13 cellular contexts compared by ENCODE assay signal in the genomic region with DNA sequence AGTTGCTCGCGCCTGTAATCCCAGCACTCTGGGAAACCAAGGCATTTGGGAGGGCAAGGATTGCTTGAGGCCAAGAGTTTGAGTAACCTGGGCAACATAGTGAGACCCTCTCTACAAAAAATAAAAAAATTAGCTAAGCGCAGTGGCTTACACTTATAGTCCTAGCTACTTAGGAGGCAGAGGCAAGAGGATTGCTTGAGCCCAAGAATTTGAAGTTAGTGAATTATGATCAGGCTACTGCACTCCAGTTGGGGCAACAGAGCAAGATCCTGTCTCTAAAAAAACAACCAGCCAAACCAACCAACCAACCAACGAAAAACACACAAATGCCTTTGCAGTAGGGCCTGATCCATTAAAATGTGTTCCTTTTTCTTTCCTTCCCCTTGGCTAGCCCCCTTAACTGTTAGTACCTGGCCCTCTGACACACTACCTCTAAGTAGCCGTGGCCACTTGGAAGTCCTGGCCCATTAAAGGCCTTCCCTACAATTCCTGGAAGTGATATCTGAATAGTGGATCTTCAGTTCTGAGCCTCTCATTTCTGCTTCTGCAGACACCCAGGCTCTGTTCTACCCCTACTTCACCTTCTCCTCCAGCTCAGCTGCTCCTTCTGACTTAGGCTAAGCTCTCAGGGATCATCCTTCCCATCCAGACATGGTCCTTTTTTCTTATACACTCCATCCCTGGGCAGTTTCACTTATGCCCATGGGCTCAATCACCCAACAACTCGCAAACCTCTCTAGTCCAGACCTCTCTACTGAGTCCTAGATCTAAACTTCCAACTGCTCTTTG. TPM values are rescaled to one million over a fixed set of nuclear protein-coding genes. Genes with fewer than 3 reads are reported as not detected.
"Had no signal": no experiment of that assay in that cellular context is flagged by ENCODE, and none has a peak within 500 bp of the region (broad histone marks: within the 10 kb centered on the region; RNA-seq: fewer than 3 reads in every experiment).

No MANE protein-coding gene starts in this region.

- H3K4me3 ChIP-seq: heart left ventricle, lung, psoas muscle, sigmoid colon, upper lobe of right lung had no signal

- H3K27me3 ChIP-seq: heart left ventricle, sigmoid colon, upper lobe of right lung had no signal

- ATAC-seq: activated T-cell treated with anti-CD3 and anti-CD28 coated beads, Interleukin-2, amount 50 U/mL, for 4 hours; heart left ventricle; left colon; naive thymus-derived CD8-positive, alpha-beta T cell; psoas muscle; upper lobe of right lung had no signal

- H3K9me3 Mint-ChIP-seq: activated T-cell treated with anti-CD3 and anti-CD28 coated beads, Interleukin-2, amount 50 U/mL, for 4 hours; naive thymus-derived CD8-positive, alpha-beta T cell had no signal

- H3K27ac ChIP-seq: heart left ventricle, psoas muscle, sigmoid colon, upper lobe of right lung had no signal

- H3K9me3 ChIP-seq: heart left ventricle, psoas muscle, sigmoid colon, upper lobe of right lung had no signal

- DNase-seq: activated CD4-positive, alpha-beta T cell treated with anti-CD3 and anti-CD28 coated beads for 48 hours; activated gamma-delta T cell treated with Interleukin-2 at 50 U/mL for 16 hours; activated T-cell treated with anti-CD3 and anti-CD28 coated beads, Interleukin-2, amount 50 U/mL, for 4 hours; heart left ventricle; left colon; naive thymus-derived CD8-positive, alpha-beta T cell; psoas muscle; sigmoid colon; stimulated activated CD4-positive, alpha-beta T cell treated with anti-CD3 and anti-CD28 coated beads, Interleukin-2, amount 100 ng/mL, for 24 hours; stimulated activated naive CD4-positive, alpha-beta T cell treated with Interleukin-2 at 50 U/mL for 16 hours; upper lobe of right lung had no signal

- H3K4me3 Mint-ChIP-seq: activated T-cell treated with anti-CD3 and anti-CD28 coated beads, Interleukin-2, amount 50 U/mL, for 4 hours had no signal

- H3K4me1 ChIP-seq: psoas muscle had no signal

RNA-seq across cellular contexts. Expression of a gene that starts 28.9 kb away (rescaled TPM):
- total RNA-seq: activated T-cell treated with anti-CD3 and anti-CD28 coated beads, Interleukin-2, amount 50 U/mL, for 4 hours had no signal
- polyA plus RNA-seq: fibroblast of lung had no signal
